In genomic region chr9:120890415-120891254, GRCh38 we compare ENCODE assay signal across 1 cellular context.
A peak's percentile ranks its signal among the peaks of the same experiment; 100 is the strongest.
TF ChIP-seq lines count a peak whose summit lies in the region.

No MANE protein-coding gene starts in this region.

TF ChIP-seq in HepG2, 621 proteins besides CTCF, POLR2A, EP300 and RAD21:
- 0 out of 2 replicates have a peak, but pooled peaks have one; percentile 27 for TF ChIP-seq SNAI1 (CRISPR knock-in tag; IDR thresholded peaks at IDR 0.05; ENCODE audit: borderline replicate concordance)
- 0 out of 2 replicates have a peak, but pooled peaks have one; percentile 38 for TF ChIP-seq ZNF776 (CRISPR knock-in tag; IDR thresholded peaks at IDR 0.05)
- TF ChIP-seq ZNF382 (CRISPR knock-in tag; IDR thresholded peaks at IDR 0.05; ENCODE audit: borderline replicate concordance): no peak
- peak; percentile 16; the same call in 1 of the 2 replicates for TF ChIP-seq ZFX (CRISPR knock-in tag; IDR thresholded peaks at IDR 0.05; ENCODE audit: low read depth)
TF ChIP-seq in HepG2: peak in this region for 3.
